Comparison of ENCODE assay signal across 8 cellular contexts in genomic region chr6:21438237-21438985, GRCh38.
DNase-seq lines count a peak whose midpoint lies in the region; ATAC-seq and TF ChIP-seq lines count a peak whose summit lies in the region.

No MANE protein-coding gene starts in this region.

- no peaks in the 10 kb centered on the region for H3K36me3 ChIP-seq in skeletal muscle tissue (ENCODE audit: control insufficient read depth in 3 of 3, insufficient read depth in 3 of 3, low read length in 3 of 3)
- H3K36me3 ChIP-seq in endodermal cell (ENCODE audit: control insufficient read depth, insufficient read depth, low read length) = no peaks in the 10 kb centered on the region

- H3K4me3 ChIP-seq in skeletal muscle tissue (ENCODE audit: low read length in 3 of 3) = no peak overlapping the region
- H3K4me3 ChIP-seq in endodermal cell (ENCODE audit: low read length) = no peak overlapping the region

- DNase-seq in activated CD8-positive, alpha-beta memory T cell treated with anti-CD3 and anti-CD28 coated beads, Interleukin-2, amount 10 ng/mL, durations not matched to agents 7 days and 5 days = peak; percentile 75
- no peak for DNase-seq in activated CD8-positive, alpha-beta memory T cell treated with anti-CD3 and anti-CD28 coated beads for 24 hours
- DNase-seq in RPMI8226 = peak; percentile 39
- no peak for DNase-seq in HPDE6-E6E7 (ENCODE audit: extremely low spot score)
- DNase-seq in kidney glomerular epithelial cell (lab: John Stamatoyannopoulos, UW) = no peak
- DNase-seq in endodermal cell = no peak

- CTCF ChIA-PET in activated CD8-positive, alpha-beta memory T cell treated with anti-CD3 and anti-CD28 coated beads, Interleukin-2, amount 10 ng/mL, durations not matched to agents 7 days and 5 days (lab: Charles Lee) = interaction anchor here (1.2 kb wide), 1 partner anchor 150 kb away, joined by 3 read pairs; no protein-coding TSS in a partner anchor

- H3K9me3 ChIP-seq in skeletal muscle tissue (ENCODE audit: control insufficient read depth in 3 of 3, low read length in 3 of 3) (no peaks in the 10 kb centered on the region), endodermal cell (ENCODE audit: control insufficient read depth, low read length) (no peaks in the 10 kb centered on the region)

- H3K27me3 ChIP-seq in skeletal muscle tissue (ENCODE audit: control insufficient read depth in 3 of 3, insufficient read depth in 3 of 3, low read length in 3 of 3) (no peaks in the 10 kb centered on the region), endodermal cell (ENCODE audit: control insufficient read depth, insufficient read depth, low read length, poor library complexity, severe bottlenecking) (no peaks in the 10 kb centered on the region)

- peaks cover 36% of the 10 kb centered on the region for H3K4me1 Mint-ChIP-seq in activated CD8-positive, alpha-beta memory T cell treated with anti-CD3 and anti-CD28 coated beads, Interleukin-2, amount 10 ng/mL, durations not matched to agents 7 days and 5 days
- H3K4me1 Mint-ChIP-seq in endodermal cell = peaks cover 7% of the 10 kb centered on the region

- peak overlapping the region; percentile 88 for H3K27ac Mint-ChIP-seq in activated CD8-positive, alpha-beta memory T cell treated with anti-CD3 and anti-CD28 coated beads, Interleukin-2, amount 10 ng/mL, durations not matched to agents 7 days and 5 days
- H3K27ac Mint-ChIP-seq in endodermal cell = no peak overlapping the region

- TF ChIP-seq CTCF in endodermal cell (conservative IDR thresholded peaks at IDR 0.05) = no peak

- H3K27me3 Mint-ChIP-seq in activated CD8-positive, alpha-beta memory T cell treated with anti-CD3 and anti-CD28 coated beads, Interleukin-2, amount 10 ng/mL, durations not matched to agents 7 days and 5 days = peaks cover 19% of the 10 kb centered on the region
- H3K27me3 Mint-ChIP-seq in endodermal cell (ENCODE audit: insufficient read depth) = peaks cover 2% of the 10 kb centered on the region

- H3K36me3 Mint-ChIP-seq in activated CD8-positive, alpha-beta memory T cell treated with anti-CD3 and anti-CD28 coated beads, Interleukin-2, amount 10 ng/mL, durations not matched to agents 7 days and 5 days = no peaks in the 10 kb centered on the region
- H3K36me3 Mint-ChIP-seq in endodermal cell (ENCODE audit: low read depth) = no peaks in the 10 kb centered on the region

- H3K4me3 Mint-ChIP-seq in activated CD8-positive, alpha-beta memory T cell treated with anti-CD3 and anti-CD28 coated beads, Interleukin-2, amount 10 ng/mL, durations not matched to agents 7 days and 5 days = peak overlapping the region; percentile 60
- no peak overlapping the region for H3K4me3 Mint-ChIP-seq in endodermal cell

- peak; percentile 91 for ATAC-seq in activated CD8-positive, alpha-beta memory T cell treated with anti-CD3 and anti-CD28 coated beads, Interleukin-2, amount 10 ng/mL, durations not matched to agents 7 days and 5 days
- ATAC-seq in HG03045 (IDR thresholded peaks at IDR 0.05; ENCODE audit: unreplicated experiment) = peak; percentile 98

- peak overlapping the region; percentile 73 for H3K27ac ChIP-seq in skeletal muscle tissue (ENCODE audit: low read depth, low read length)
- no peak overlapping the region for H3K27ac ChIP-seq in endodermal cell (ENCODE audit: low read depth, low read length)

- WGBS in endodermal cell (ENCODE audit: insufficient coverage in 1 of 2, insufficient read length in 1 of 2), 2 experiments = 88 to 93% methylated on average over 10 of the region's 10 CpGs

- no peaks in the 10 kb centered on the region for H3K9me3 Mint-ChIP-seq in activated CD8-positive, alpha-beta memory T cell treated with anti-CD3 and anti-CD28 coated beads, Interleukin-2, amount 10 ng/mL, durations not matched to agents 7 days and 5 days (ENCODE audit: low read depth)
- peaks cover 2% of the 10 kb centered on the region for H3K9me3 Mint-ChIP-seq in endodermal cell

- no peak overlapping the region for H3K9ac ChIP-seq in skeletal muscle tissue (ENCODE audit: low read depth in 1 of 3, low read length in 3 of 3)
- H3K9ac ChIP-seq in endodermal cell (ENCODE audit: extremely low read depth, low read length, poor library complexity, severe bottlenecking) = no peak overlapping the region

- H3K4me1 ChIP-seq in skeletal muscle tissue (ENCODE audit: control insufficient read depth in 3 of 3, insufficient read depth in 3 of 3, low read length in 3 of 3) (peaks cover 2 to 20% (median 5%) of the 10 kb centered on the region in 3 donors), endodermal cell (ENCODE audit: control insufficient read depth, insufficient read depth, low read length) (no peaks in the 10 kb centered on the region)

Comparison
In these comparisons a context has a peak if more than half of its experiments do, and no peak if none do; other contexts are left out.
1. DNase-seq: peak in activated CD8-positive, alpha-beta memory T cell treated with anti-CD3 and anti-CD28 coated beads, Interleukin-2, amount 10 ng/mL, durations not matched to agents 7 days and 5 days (single experiment) and RPMI8226 (single experiment); none in activated CD8-positive, alpha-beta memory T cell treated with anti-CD3 and anti-CD28 coated beads for 24 hours (single experiment), HPDE6-E6E7 (single experiment), kidney glomerular epithelial cell (single experiment) and endodermal cell (single experiment).